ENCODE assay signal across 19 cellular contexts in the genomic region with DNA sequence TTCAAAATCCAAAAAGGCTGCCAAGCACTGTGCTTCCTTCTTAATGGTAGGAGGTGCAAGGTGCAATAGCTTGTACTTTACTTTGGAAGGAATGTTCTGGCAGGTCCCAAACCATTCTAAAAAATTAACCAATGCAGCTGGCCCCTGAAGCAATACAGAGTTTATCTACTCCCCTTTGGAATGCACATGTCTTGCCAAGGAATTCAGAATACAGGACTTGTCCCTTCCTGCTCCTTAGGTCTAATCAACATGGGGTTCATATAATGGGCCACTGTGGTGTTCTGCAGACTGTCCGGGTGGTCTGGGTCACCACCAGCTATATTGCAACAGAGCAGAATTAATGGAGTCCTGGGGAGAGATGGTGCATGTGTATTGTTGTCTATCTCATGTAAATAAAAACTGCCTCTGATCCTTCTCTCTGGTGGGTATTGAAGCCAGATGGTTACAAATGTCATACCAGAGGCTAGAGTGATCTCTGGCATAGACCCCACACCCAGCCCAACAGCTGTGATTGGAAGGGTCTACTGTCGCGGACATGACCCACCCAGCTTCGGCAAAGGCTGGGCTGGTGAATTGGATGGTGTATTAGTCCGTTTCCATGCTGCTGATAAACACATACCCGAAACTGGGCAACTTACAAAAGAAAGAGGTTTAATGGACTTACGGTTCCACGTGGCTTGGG.
DNase-seq lines count a peak whose midpoint lies in the region; ATAC-seq and TF ChIP-seq lines count a peak whose summit lies in the region.
"Had no signal": no experiment of that assay in that cellular context is flagged by ENCODE, and none has a peak within 500 bp of the region (broad histone marks: within the 10 kb centered on the region; RNA-seq: fewer than 3 reads in every experiment).

No MANE protein-coding gene starts in this region.

- no peak overlapping the region for H3K27ac Mint-ChIP-seq in natural killer cell treated with Interleukin-12 subunit alpha and Interleukin-12 subunit beta and Interleukin-15 and Interleukin-18, amount 100 ng/mL, for 72 hours
- H3K27ac Mint-ChIP-seq in natural killer cell = no peak overlapping the region
- H3K27ac Mint-ChIP-seq: effector memory CD8-positive, alpha-beta T cell; H9; WTC11 had no signal

- H3K9me3 Mint-ChIP-seq in natural killer cell treated with Interleukin-12 subunit alpha and Interleukin-12 subunit beta and Interleukin-15 and Interleukin-18, amount 100 ng/mL, for 72 hours = no peaks in the 10 kb centered on the region
- no peaks in the 10 kb centered on the region for H3K9me3 Mint-ChIP-seq in natural killer cell
- H3K9me3 Mint-ChIP-seq: effector memory CD8-positive, alpha-beta T cell had no signal

- H3K4me3 ChIP-seq in choroid plexus epithelial cell (ENCODE audit: low read depth, low read length) = no peak overlapping the region
- H3K4me3 ChIP-seq: SJCRH30, skin epidermis, tibial artery had no signal

- intact Hi-C loops in natural killer cell (cut with micrococcal nuclease) = no loop called here

- no peak for ATAC-seq in natural killer cell treated with Interleukin-12 subunit alpha and Interleukin-12 subunit beta and Interleukin-15 and Interleukin-18, amount 100 ng/mL, for 72 hours
- no peak for ATAC-seq in natural killer cell
- no peak for ATAC-seq in GM19324 (IDR thresholded peaks at IDR 0.05; ENCODE audit: low FRiP score, unreplicated experiment)
- ATAC-seq in activated CD4-positive, CD25-positive, alpha-beta regulatory T cell treated with anti-CD3 and anti-CD28 coated beads, Interleukin-2, amount 50 U/mL, for 24 hours = no peak
- ATAC-seq: effector memory CD8-positive, alpha-beta T cell; WTC11 had no signal

- H3K4me3 Mint-ChIP-seq in natural killer cell treated with Interleukin-12 subunit alpha and Interleukin-12 subunit beta and Interleukin-15 and Interleukin-18, amount 100 ng/mL, for 72 hours = no peak overlapping the region
- H3K4me3 Mint-ChIP-seq in natural killer cell = no peak overlapping the region
- H3K4me3 Mint-ChIP-seq: effector memory CD8-positive, alpha-beta T cell; H9; WTC11 had no signal

- no peaks in the 10 kb centered on the region for H3K4me1 Mint-ChIP-seq in natural killer cell treated with Interleukin-12 subunit alpha and Interleukin-12 subunit beta and Interleukin-15 and Interleukin-18, amount 100 ng/mL, for 72 hours (ENCODE audit: low read depth in 2 of 2)
- no peaks in the 10 kb centered on the region for H3K4me1 Mint-ChIP-seq in natural killer cell

- no peaks in the 10 kb centered on the region for H3K36me3 Mint-ChIP-seq in natural killer cell treated with Interleukin-12 subunit alpha and Interleukin-12 subunit beta and Interleukin-15 and Interleukin-18, amount 100 ng/mL, for 72 hours
- H3K36me3 Mint-ChIP-seq in natural killer cell = no peaks in the 10 kb centered on the region

- TF ChIP-seq CTCF in natural killer cell (IDR thresholded peaks at IDR 0.05) (no peak), choroid plexus epithelial cell (conservative IDR thresholded peaks at IDR 0.05; ENCODE audit: low read depth, low read length) (no peak)

- DNase-seq in natural killer cell treated with Interleukin-12 subunit alpha and Interleukin-12 subunit beta and Interleukin-15 and Interleukin-18, amount 100 ng/mL, for 72 hours (ENCODE audit: low spot score) = peak; percentile 25
- DNase-seq in natural killer cell (no peak), choroid plexus epithelial cell (ENCODE audit: low read depth) (peak; percentile 77), hepatic stellate cell (ENCODE audit: low spot score) (peak; percentile 75), activated gamma-delta T cell (lab: John Stamatoyannopoulos, UW) (no peak), NCI-H446 treated with DMSO at 0.1 percent for 48 hours (lab: John Stamatoyannopoulos, UW) (no peak)
- DNase-seq: ACHN; activated CD8-positive, alpha-beta memory T cell treated with anti-CD3 and anti-CD28 coated beads, Interleukin-2, amount 50 U/mL, for 48 hours; amniotic stem cell; DMS53; effector memory CD8-positive, alpha-beta T cell; H9; NCI-H774; SJCRH30 had no signal

- peaks cover 6 to 11% of the 10 kb centered on the region in 2 donors for H3K27me3 Mint-ChIP-seq in natural killer cell treated with Interleukin-12 subunit alpha and Interleukin-12 subunit beta and Interleukin-15 and Interleukin-18, amount 100 ng/mL, for 72 hours
- H3K27me3 Mint-ChIP-seq in natural killer cell (ENCODE audit: low read depth in 2 of 2) = peaks cover 0 to 7% of the 10 kb centered on the region in 2 donors

Comparison
In these comparisons a context has a peak if more than half of its experiments do, and no peak if none do; other contexts are left out.
1. DNase-seq: peak in natural killer cell treated with Interleukin-12 subunit alpha and Interleukin-12 subunit beta and Interleukin-15 and Interleukin-18, amount 100 ng/mL, for 72 hours (single experiment), choroid plexus epithelial cell (single experiment) and hepatic stellate cell (single experiment); none in natural killer cell (single experiment), activated gamma-delta T cell (single experiment) and NCI-H446 treated with DMSO at 0.1 percent for 48 hours (single experiment).